In the genomic region with DNA sequence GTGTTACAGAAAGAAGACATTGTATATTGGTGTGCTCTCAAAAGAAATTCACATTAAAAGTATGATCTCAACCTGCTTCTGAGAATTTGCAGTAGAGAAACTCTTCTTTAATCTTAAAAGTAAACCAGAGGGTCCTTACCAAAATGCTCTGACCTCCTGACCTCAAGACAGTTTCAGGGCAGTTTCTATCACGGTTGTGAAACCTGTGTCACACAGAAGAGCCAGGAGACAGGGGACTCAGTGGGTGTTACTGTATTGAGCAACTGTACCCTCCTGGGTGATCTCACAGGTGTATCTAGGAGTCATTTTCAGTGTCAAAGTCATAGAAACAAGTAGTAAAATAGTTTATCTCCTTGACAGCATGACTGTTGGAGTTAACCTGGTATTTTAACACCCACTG, we compare ENCODE assay signal across 16 cellular contexts.
A peak's percentile ranks its signal among the peaks of the same experiment; 100 is the strongest.
DNase-seq lines count a peak whose midpoint lies in the region; ATAC-seq and TF ChIP-seq lines count a peak whose summit lies in the region.
"Had no signal": no experiment of that assay in that cellular context is flagged by ENCODE, and none has a peak within 500 bp of the region (broad histone marks: within the 10 kb centered on the region; RNA-seq: fewer than 3 reads in every experiment).

No MANE protein-coding gene starts in this region.

- DNase-seq in GM12865 (ENCODE audit: low read depth) (peak; percentile 82), NCI-H1105 (lab: John Stamatoyannopoulos, UW) (no peak)
- no peak for DNase-seq in central memory CD4-positive, alpha-beta T cell
- no peak for DNase-seq in activated naive CD4-positive, alpha-beta T cell treated with anti-CD3 and anti-CD28 coated beads, Interleukin-2, amount 50 U/mL, for 16 hours
- DNase-seq in effector CD4-positive, alpha-beta T cell, result no peak
- DNase-seq: activated gamma-delta T cell; cerebellar nuclear complex; naive thymus-derived CD8-positive, alpha-beta T cell; NCI-H510A treated with DMSO at 0.1 percent for 48 hours; stimulated activated naive CD4-positive, alpha-beta T cell; WERI-Rb-1 had no signal

- H3K4me3 ChIP-seq in GM12865 (ENCODE audit: low read depth, low read length), result no peak overlapping the region
- H3K4me3 ChIP-seq: SJSA1 had no signal

- TF ChIP-seq CTCF in GM12865 (IDR thresholded peaks at IDR 0.05; ENCODE audit: insufficient read depth, low read depth, low read length, missing control alignments), result no peak

- peak; percentile 92 for ATAC-seq in GM19035 (IDR thresholded peaks at IDR 0.05; ENCODE audit: unreplicated experiment)
- peak; percentile 94 for ATAC-seq in HG02571 (IDR thresholded peaks at IDR 0.05; ENCODE audit: unreplicated experiment)
- ATAC-seq in HG03342 (IDR thresholded peaks at IDR 0.05; ENCODE audit: unreplicated experiment), result peak; percentile 87
- ATAC-seq: HCT116; naive thymus-derived CD8-positive, alpha-beta T cell had no signal
